ENCODE assay signal across 19 cellular contexts in the genomic region with DNA sequence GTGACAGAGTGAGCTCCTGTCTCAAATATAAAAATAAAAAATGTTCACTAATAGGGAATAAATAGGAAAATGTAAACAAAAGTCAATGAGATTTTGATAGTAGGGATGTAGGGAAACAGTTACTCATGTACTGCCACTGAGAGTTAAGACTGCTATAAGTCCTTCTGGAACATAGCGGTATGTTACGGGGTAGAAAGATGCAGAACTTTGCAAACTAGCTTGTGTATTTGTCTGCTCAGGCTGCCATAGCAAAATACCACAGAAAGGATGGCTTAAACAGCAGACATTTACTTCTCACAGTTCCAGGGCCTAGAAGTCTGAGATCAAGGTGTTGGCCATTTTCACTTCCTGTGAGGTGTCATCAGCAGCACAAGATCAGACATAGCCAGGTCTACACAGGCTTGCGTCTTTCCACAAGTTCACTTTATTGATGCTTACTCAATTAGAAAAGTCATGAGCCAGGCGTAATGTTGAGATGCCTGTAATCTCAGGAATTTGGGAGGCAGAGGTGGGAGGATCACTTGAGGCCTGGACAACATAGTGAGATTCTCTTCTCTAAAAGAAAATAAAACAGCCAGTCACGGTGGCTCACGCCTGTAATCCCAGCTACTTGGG. TPM values are rescaled to one million over a fixed set of nuclear protein-coding genes. Genes with fewer than 3 reads are reported as not detected.
DNase-seq lines count a peak whose midpoint lies in the region; ATAC-seq and TF ChIP-seq lines count a peak whose summit lies in the region.
"Had no signal": no experiment of that assay in that cellular context is flagged by ENCODE, and none has a peak within 500 bp of the region (broad histone marks: within the 10 kb centered on the region; RNA-seq: fewer than 3 reads in every experiment).

No MANE protein-coding gene starts in this region.

- intact Hi-C loops in activated naive CD4-positive, alpha-beta T cell treated with anti-CD3 and anti-CD28 coated beads for 36 hours (cut with micrococcal nuclease) = no loop called here
- intact Hi-C loops in aorta (cut with DNase I) = no loop called here

- CTCF ChIA-PET in activated naive CD4-positive, alpha-beta T cell treated with anti-CD3 and anti-CD28 coated beads, Interleukin-2, amount 10 ng/mL, durations not matched to agents 7 days and 5 days (lab: Charles Lee) = no interaction called here
- CTCF ChIA-PET in activated naive CD4-positive, alpha-beta T cell treated with anti-CD3 and anti-CD28 coated beads for 36 hours (lab: Charles Lee) = interaction anchor here (0.7 kb wide), 1 partner anchor 52 kb away, joined by 3 read pairs; no protein-coding TSS in a partner anchor
- CTCF ChIA-PET in GM10248 (lab: Yijun Ruan, JAX) = interaction anchor here (1.6 kb wide), 1 partner anchor 14 kb away, joined by 3 read pairs; no protein-coding TSS in a partner anchor

- no peak overlapping the region for H3K4me3 Mint-ChIP-seq in activated naive CD4-positive, alpha-beta T cell treated with anti-CD3 and anti-CD28 coated beads, Interleukin-2, amount 10 ng/mL, durations not matched to agents 7 days and 5 days
- H3K4me3 Mint-ChIP-seq in activated naive CD4-positive, alpha-beta T cell treated with anti-CD3 and anti-CD28 coated beads for 36 hours = no peak overlapping the region
- H3K4me3 Mint-ChIP-seq: CD8-positive, alpha-beta T cell had no signal

- H3K36me3 Mint-ChIP-seq in activated naive CD4-positive, alpha-beta T cell treated with anti-CD3 and anti-CD28 coated beads, Interleukin-2, amount 10 ng/mL, durations not matched to agents 7 days and 5 days = no peaks in the 10 kb centered on the region
- H3K36me3 Mint-ChIP-seq in activated naive CD4-positive, alpha-beta T cell treated with anti-CD3 and anti-CD28 coated beads for 36 hours (ENCODE audit: low read depth) = no peaks in the 10 kb centered on the region
- H3K36me3 Mint-ChIP-seq: CD8-positive, alpha-beta T cell had no signal

- TF ChIP-seq CTCF in RWPE2 (IDR thresholded peaks at IDR 0.05; ENCODE audit: poor library complexity, severe bottlenecking) = no peak
- TF ChIP-seq CTCF in epithelial cell of esophagus (IDR thresholded peaks at IDR 0.05; ENCODE audit: insufficient read depth, low read depth, low read length, missing control alignments) = no peak
- no peak for TF ChIP-seq CTCF in GM10248 (IDR thresholded peaks at IDR 0.05; ENCODE audit: control extremely low read depth, extremely low read depth, low read depth, missing control alignments)

- DNase-seq in activated naive CD4-positive, alpha-beta T cell treated with anti-CD3 and anti-CD28 coated beads, Interleukin-2, amount 10 ng/mL, durations not matched to agents 7 days and 5 days = peak; percentile 25
- DNase-seq in activated naive CD4-positive, alpha-beta T cell treated with anti-CD3 and anti-CD28 coated beads for 36 hours = no peak
- DNase-seq in RWPE2 (ENCODE audit: low spot score) = no peak
- peak; percentile 82 for DNase-seq in epithelial cell of esophagus (ENCODE audit: low read depth)
- DNase-seq in GM10248 (ENCODE audit: extremely low spot score) = no peak
- DNase-seq in aorta = no peak
- DNase-seq: Calu3; CD8-positive, alpha-beta T cell; EL; NCI-H1417 treated with DMSO at 0.1 percent for 48 hours; NCI-H187 treated with DMSO at 0.1 percent for 48 hours; NCI-H2227 treated with DMSO at 0.1 percent for 48 hours; NCI-H524; NCI-H82; PC-3; RPMI8226 had no signal

- H3K9me3 Mint-ChIP-seq in activated naive CD4-positive, alpha-beta T cell treated with anti-CD3 and anti-CD28 coated beads, Interleukin-2, amount 10 ng/mL, durations not matched to agents 7 days and 5 days = no peaks in the 10 kb centered on the region
- H3K9me3 Mint-ChIP-seq in activated naive CD4-positive, alpha-beta T cell treated with anti-CD3 and anti-CD28 coated beads for 36 hours = no peaks in the 10 kb centered on the region
- H3K9me3 Mint-ChIP-seq: CD8-positive, alpha-beta T cell had no signal

- ATAC-seq in RWPE2 (ENCODE audit: low read depth) = no peak
- ATAC-seq in HG03135 (IDR thresholded peaks at IDR 0.05; ENCODE audit: unreplicated experiment) = no peak
- ATAC-seq in aorta (ENCODE audit: low FRiP score) = no peak
- ATAC-seq: CD8-positive, alpha-beta T cell; PC-3 had no signal

- no peaks in the 10 kb centered on the region for H3K9me3 ChIP-seq in RWPE2 (ENCODE audit: severe bottlenecking)
- no peaks in the 10 kb centered on the region for H3K9me3 ChIP-seq in aorta (ENCODE audit: control insufficient read depth, low read length)
- H3K9me3 ChIP-seq: BLaER1 treated with 17β-estradiol and CSF1 and Interleukin-3, amounts not matched to agents 10 nM and 100 nM had no signal

- H3K27me3 ChIP-seq in RWPE2 (ENCODE audit: insufficient read depth, poor library complexity, severe bottlenecking) (no peaks in the 10 kb centered on the region), aorta (ENCODE audit: control insufficient read depth in 1 of 2, insufficient read depth in 2 of 2, low read length in 1 of 2) (no peaks in the 10 kb centered on the region)
- H3K27me3 ChIP-seq: BLaER1 treated with 17β-estradiol and CSF1 and Interleukin-3, amounts not matched to agents 10 nM and 100 nM had no signal

- H3K4me1 ChIP-seq in RWPE2 (ENCODE audit: insufficient read depth, poor library complexity, severe bottlenecking) (peaks cover 25% of the 10 kb centered on the region), aorta (ENCODE audit: control insufficient read depth in 1 of 2, insufficient read depth in 2 of 2, low read length in 2 of 2) (no peaks in the 10 kb centered on the region)

- H3K36me3 ChIP-seq in RWPE2 (ENCODE audit: low read depth) (no peaks in the 10 kb centered on the region), aorta (ENCODE audit: control insufficient read depth in 1 of 2, insufficient read depth in 2 of 2, low read length in 1 of 2) (no peaks in the 10 kb centered on the region)
- H3K36me3 ChIP-seq: BLaER1 treated with 17β-estradiol and CSF1 and Interleukin-3, amounts not matched to agents 10 nM and 100 nM had no signal

- H3K27ac Mint-ChIP-seq in activated naive CD4-positive, alpha-beta T cell treated with anti-CD3 and anti-CD28 coated beads, Interleukin-2, amount 10 ng/mL, durations not matched to agents 7 days and 5 days = no peak overlapping the region
- no peak overlapping the region for H3K27ac Mint-ChIP-seq in activated naive CD4-positive, alpha-beta T cell treated with anti-CD3 and anti-CD28 coated beads for 36 hours
- H3K27ac Mint-ChIP-seq: CD8-positive, alpha-beta T cell had no signal

- WGBS in aorta, 2 donors = 88 to 96% methylated on average over 6 of the region's 6 CpGs

- H3K4me1 Mint-ChIP-seq in activated naive CD4-positive, alpha-beta T cell treated with anti-CD3 and anti-CD28 coated beads, Interleukin-2, amount 10 ng/mL, durations not matched to agents 7 days and 5 days = peaks cover 14% of the 10 kb centered on the region
- no peaks in the 10 kb centered on the region for H3K4me1 Mint-ChIP-seq in activated naive CD4-positive, alpha-beta T cell treated with anti-CD3 and anti-CD28 coated beads for 36 hours (ENCODE audit: low read depth)

- H3K27ac ChIP-seq in RWPE2 (ENCODE audit: poor library complexity, severe bottlenecking) (peak overlapping the region; percentile 59), aorta (ENCODE audit: low read depth in 1 of 2, low read length in 2 of 2) (no peak overlapping the region)
- H3K27ac ChIP-seq: BLaER1 treated with 17β-estradiol and CSF1 and Interleukin-3, amounts not matched to agents 10 nM and 100 nM; KMS-11 had no signal

- POLR2A ChIA-PET in GM10248 (lab: Yijun Ruan, JAX) = no interaction called here

- peaks cover 2% of the 10 kb centered on the region for H3K27me3 Mint-ChIP-seq in activated naive CD4-positive, alpha-beta T cell treated with anti-CD3 and anti-CD28 coated beads, Interleukin-2, amount 10 ng/mL, durations not matched to agents 7 days and 5 days
- no peaks in the 10 kb centered on the region for H3K27me3 Mint-ChIP-seq in activated naive CD4-positive, alpha-beta T cell treated with anti-CD3 and anti-CD28 coated beads for 36 hours (ENCODE audit: low read depth)

- H3K4me3 ChIP-seq in RWPE2 (ENCODE audit: severe bottlenecking) (no peak overlapping the region), epithelial cell of esophagus (ENCODE audit: low read length) (no peak overlapping the region), aorta (ENCODE audit: low read length in 2 of 2) (no peak overlapping the region)
- H3K4me3 ChIP-seq: BLaER1 treated with 17β-estradiol and CSF1 and Interleukin-3, amounts not matched to agents 10 nM and 100 nM had no signal

RNA-seq across cellular contexts. Expression of gene TXNDC2, which starts 8.8 kb away (rescaled TPM):
- total RNA-seq in activated naive CD4-positive, alpha-beta T cell treated with anti-CD3 and anti-CD28 coated beads for 36 hours = not detected
- under 1 TPM; 0.21 to 0.65 TPM for total RNA-seq in aorta
- polyA plus RNA-seq in aorta = not detected
- total RNA-seq: Calu3; CD8-positive, alpha-beta T cell had no signal

RNA-seq across cellular contexts. Expression of gene VAPA, which starts 19.3 kb away (rescaled TPM):
- total RNA-seq in activated naive CD4-positive, alpha-beta T cell treated with anti-CD3 and anti-CD28 coated beads for 36 hours = 100 to 1,000 TPM; 150 to 159 TPM
- total RNA-seq in aorta = 100 to 1,000 TPM; 176 to 221 TPM
- 100 to 1,000 TPM; 119 to 210 TPM for polyA plus RNA-seq in aorta

Comparison
In these comparisons a context has a peak if more than half of its experiments do, and no peak if none do; other contexts are left out.
1. DNase-seq: peak in activated naive CD4-positive, alpha-beta T cell treated with anti-CD3 and anti-CD28 coated beads, Interleukin-2, amount 10 ng/mL, durations not matched to agents 7 days and 5 days (single experiment) and epithelial cell of esophagus (single experiment); none in activated naive CD4-positive, alpha-beta T cell treated with anti-CD3 and anti-CD28 coated beads for 36 hours (single experiment), RWPE2 (single experiment), GM10248 (single experiment) and aorta (0 of 2).